Comparison of ENCODE assay signal across 1 cellular context in genomic region chr10:113746188-113746950, GRCh38.
TF ChIP-seq lines count a peak whose summit lies in the region.

No MANE protein-coding gene starts in this region.

TF ChIP-seq in liver, 16 proteins besides CTCF, POLR2A, EP300 and RAD21 (continued from another document):
- TF ChIP-seq REST (IDR thresholded peaks at IDR 0.05): peak; percentile 34
- TF ChIP-seq NR2F2 (IDR thresholded peaks at IDR 0.05): peak; percentile 62
- peak; percentile 43 to 65 for TF ChIP-seq JUND (IDR thresholded peaks at IDR 0.05)
